Comparison of ENCODE assay signal across 9 cellular contexts in genomic region chr12:646303-647038, GRCh38. TPM values are rescaled to one million over a fixed set of nuclear protein-coding genes. Genes with fewer than 3 reads are reported as not detected.
DNase-seq lines count a peak whose midpoint lies in the region; ATAC-seq and TF ChIP-seq lines count a peak whose summit lies in the region.
"Had no signal": no experiment of that assay in that cellular context is flagged by ENCODE, and none has a peak within 500 bp of the region (broad histone marks: within the 10 kb centered on the region; RNA-seq: fewer than 3 reads in every experiment).

No MANE protein-coding gene starts in this region.

- no TSS peak for BruUV-seq in Panc1 (replicated peaks; lab: Mats Ljungman, UMichigan)

- H3K4me3 ChIP-seq in Panc1 (ENCODE audit: low read depth in 2 of 2, low read length in 2 of 2), result no peak overlapping the region
- H3K4me3 ChIP-seq in esophagus muscularis mucosa, result peak overlapping the region in 1 of 4 donors; percentile 12
- H3K4me3 ChIP-seq in mucosa of rectum (ENCODE audit: low read length in 2 of 2), result no peak overlapping the region

- TF ChIP-seq POLR2A in esophagus muscularis mucosa (IDR thresholded peaks at IDR 0.05; ENCODE audit: low read depth), result no peak

- H3K9me3 ChIP-seq in Panc1 (ENCODE audit: control insufficient read depth, insufficient read depth, low read depth, low read length), result no peaks in the 10 kb centered on the region
- H3K9me3 ChIP-seq in esophagus muscularis mucosa, result no peaks in the 10 kb centered on the region
- no peaks in the 10 kb centered on the region for H3K9me3 ChIP-seq in mucosa of rectum (ENCODE audit: control insufficient read depth in 2 of 2, low read length in 2 of 2)

- WGBS in esophagus muscularis mucosa, result 51% methylated on average over 9 of the region's 12 CpGs

- H3K36me3 ChIP-seq in Panc1 (ENCODE audit: control insufficient read depth, insufficient read depth, low read length) (no peaks in the 10 kb centered on the region), esophagus muscularis mucosa (no peaks in the 10 kb centered on the region), mucosa of rectum (ENCODE audit: control insufficient read depth in 2 of 2, insufficient read depth in 2 of 2, low read length in 2 of 2) (no peaks in the 10 kb centered on the region)

- no peak for TF ChIP-seq CTCF in Panc1 (IDR thresholded peaks at IDR 0.05)
- TF ChIP-seq CTCF in esophagus muscularis mucosa (IDR thresholded peaks at IDR 0.05), result no peak

- intact Hi-C loops in Panc1 (cut with micrococcal nuclease; ENCODE audit: unreplicated experiment) (loop anchor here (10.0 kb wide), 1 partner anchor 108 kb away; the partner anchor contains the start of gene WNK1), esophagus muscularis mucosa (cut with DNase I) (loop anchor here (10.0 kb wide), 2 partner anchors 168 to 948 kb away; partner anchors contain the start of gene FBXL14)

- POLR2A ChIA-PET in Panc1 (lab: Charles Lee), result no interaction called here

- DNase-seq in Panc1 (ENCODE audit: low read depth, low spot score), result no peak
- no peak for DNase-seq in esophagus muscularis mucosa (ENCODE audit: extremely low spot score)
- no peak for DNase-seq in activated CD8-positive, alpha-beta memory T cell treated with anti-CD3 and anti-CD28 coated beads for 24 hours
- DNase-seq in stimulated activated CD4-positive, alpha-beta T cell treated with anti-CD3 and anti-CD28 coated beads, Interleukin-1b, Interleukin-23, amount 100 ng/mL, for 48 hours, result no peak
- DNase-seq: activated CD8-positive, alpha-beta memory T cell treated with anti-CD3 and anti-CD28 coated beads, Interleukin-2, amount 50 U/mL, for 4 hours had no signal

- peaks cover 45% of the 10 kb centered on the region for H3K4me1 ChIP-seq in Panc1 (ENCODE audit: control insufficient read depth, insufficient read depth, low read length)
- peaks cover 44 to 56% (median 51%) of the 10 kb centered on the region in 4 donors for H3K4me1 ChIP-seq in esophagus muscularis mucosa
- H3K4me1 ChIP-seq in mucosa of rectum (ENCODE audit: control insufficient read depth in 2 of 2, insufficient read depth in 2 of 2, low read length in 2 of 2), result peaks cover 15 to 19% of the 10 kb centered on the region in 2 donors

- peak; percentile 15 for TF ChIP-seq EP300 in esophagus muscularis mucosa (IDR thresholded peaks at IDR 0.05)

- in situ Hi-C loops in Panc1 (cut with HindIII; ENCODE audit: low pct_unique_long_range_greater_than_20kb, low sequenced_read_pairs), result no loop called here

- H3K27ac ChIP-seq in Panc1 (ENCODE audit: low read length) (peak overlapping the region; percentile 90), esophagus muscularis mucosa (replicated peaks in 1 of 4) (peak overlapping the region; percentile 96 to 98 (median 97)), mucosa of rectum (ENCODE audit: low read depth in 2 of 2, low read length in 2 of 2) (peak overlapping the region; percentile 62 to 68), temporal lobe (ENCODE audit: low read depth, low read length) (peak overlapping the region; percentile 89)

- H3K27me3 ChIP-seq in Panc1 (ENCODE audit: control insufficient read depth, insufficient read depth, low read length), result no peaks in the 10 kb centered on the region
- H3K27me3 ChIP-seq in esophagus muscularis mucosa, result no peaks in the 10 kb centered on the region
- H3K27me3 ChIP-seq in mucosa of rectum (ENCODE audit: control insufficient read depth in 2 of 2, insufficient read depth in 2 of 2, low read length in 2 of 2), result no peaks in the 10 kb centered on the region

- no peak overlapping the region for H3K9ac ChIP-seq in mucosa of rectum (ENCODE audit: low read depth in 1 of 2, low read length in 2 of 2)

- CTCF ChIA-PET in Panc1 (lab: Charles Lee), result interaction anchor here (0.7 kb wide), 1 partner anchor 13 kb away, joined by 4 read pairs; no protein-coding TSS in a partner anchor

- peak; percentile 54 for ATAC-seq in Panc1
- ATAC-seq in HG03196 (IDR thresholded peaks at IDR 0.05; ENCODE audit: unreplicated experiment), result no peak
- ATAC-seq in HG03135 (IDR thresholded peaks at IDR 0.05; ENCODE audit: unreplicated experiment), result no peak

RNA-seq across cellular contexts. Expression of gene NINJ2, which starts 16.8 kb away (rescaled TPM):
- total RNA-seq in Panc1 (2021; ENCODE audit: unreplicated experiment), result 1.9 TPM
- 2.2 TPM for polyA plus RNA-seq in Panc1 (2012; ENCODE audit: insufficient read length)
- 10 to 100 TPM in 1 of 4 donors, 1 to 10 TPM in 3; 2.9 to 11.1 (median 7.1) TPM for total RNA-seq in esophagus muscularis mucosa
- total RNA-seq in temporal lobe, result 0.49 TPM
